In the genomic region with DNA sequence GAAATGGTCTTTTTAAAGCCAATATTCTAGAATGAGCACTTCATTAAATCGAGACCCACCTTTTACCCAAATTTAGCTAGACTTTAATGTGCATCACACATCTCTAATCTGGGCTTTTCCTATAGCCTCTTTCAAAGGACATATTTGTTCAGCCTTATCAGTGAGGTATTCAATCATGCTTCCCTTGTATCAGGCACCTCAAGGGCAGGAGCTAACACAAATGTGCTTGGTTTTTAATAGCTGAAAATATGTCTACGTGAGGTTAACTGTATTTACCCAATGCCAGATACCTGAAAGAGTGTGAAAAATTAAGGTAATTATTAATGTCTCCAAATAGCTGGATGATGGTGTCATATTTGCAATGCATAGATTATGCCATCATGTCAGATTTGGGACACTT, we compare ENCODE assay signal across 34 cellular contexts.
DNase-seq lines count a peak whose midpoint lies in the region; ATAC-seq, FAIRE-seq and TF ChIP-seq lines count a peak whose summit lies in the region.
"Had no signal": no experiment of that assay in that cellular context is flagged by ENCODE, and none has a peak within 500 bp of the region (broad histone marks: within the 10 kb centered on the region; RNA-seq: fewer than 3 reads in every experiment).

No MANE protein-coding gene starts in this region.

- TF ChIP-seq POLR2A in body of pancreas (IDR thresholded peaks at IDR 0.05): no peak

- H3K4me3 ChIP-seq in body of pancreas (no peak overlapping the region), pancreas (no peak overlapping the region)
- H3K4me3 ChIP-seq: A549; BLaER1; BLaER1 treated with 17β-estradiol and CSF1 and Interleukin-3, amounts not matched to agents 10 nM and 100 nM had no signal

- no peaks in the 10 kb centered on the region for H3K36me3 ChIP-seq in body of pancreas (replicated peaks in 1 of 2; ENCODE audit: insufficient read depth in 1 of 2, low read depth in 2 of 2)
- H3K36me3 ChIP-seq in pancreas: no peaks in the 10 kb centered on the region
- H3K36me3 ChIP-seq: BE2C; BLaER1; BLaER1 treated with 17β-estradiol and CSF1 and Interleukin-3, amounts not matched to agents 10 nM and 100 nM had no signal

- intact Hi-C loops in body of pancreas (cut with DNase I) (no loop called here), pancreas (cut with DNase I) (loop anchor here in 1 of 3 donors (10.0 kb wide), 1 partner anchor 111 kb away; no protein-coding TSS in a partner anchor)

- ATAC-seq in body of pancreas: peak; percentile 48
- peak in 3 of 4 donors; percentile 64 to 77 (median 74) for ATAC-seq in pancreas
- ATAC-seq in foreskin keratinocyte: no peak
- ATAC-seq in GM19452 (IDR thresholded peaks at IDR 0.05; ENCODE audit: unreplicated experiment): no peak
- ATAC-seq: A549; CD8-positive, alpha-beta T cell had no signal

- H3K4me1 ChIP-seq in body of pancreas (peaks cover 41% of the 10 kb centered on the region), pancreas (peaks cover 0 to 11% (median 8%) of the 10 kb centered on the region in 3 donors), foreskin keratinocyte (peaks cover 7% of the 10 kb centered on the region)
- H3K4me1 ChIP-seq: BE2C; BLaER1; BLaER1 treated with 17β-estradiol and CSF1 and Interleukin-3, amounts not matched to agents 10 nM and 100 nM; Caco-2 had no signal

- TF ChIP-seq CTCF in body of pancreas (IDR thresholded peaks at IDR 0.05) (no peak), pancreas (IDR thresholded peaks at IDR 0.05) (no peak), foreskin keratinocyte (conservative IDR thresholded peaks at IDR 0.05) (no peak)

- DNase-seq in NCI-H146 (lab: John Stamatoyannopoulos, UW) (peak; percentile 25), NCI-H146 treated with DMSO at 0.1 percent for 48 hours (lab: John Stamatoyannopoulos, UW; ENCODE audit: unreplicated experiment) (no peak), body of pancreas (no peak), pancreas (no peak), foreskin keratinocyte (no peak), HuH-7 (ENCODE audit: low spot score) (no peak)
- DNase-seq: 8988T; ACHN; AML-193; BE2C; C1 segment of cervical spinal cord; Caco-2; Calu3; CD4-positive, alpha-beta memory T cell; CD4-positive, alpha-beta T cell; CD4-positive, CD25-positive, alpha-beta regulatory T cell; CD8-positive, alpha-beta memory T cell; CD8-positive, alpha-beta T cell; COR-L47; DMS 273 treated with DMSO at 0.1 percent for 48 hours; DMS153; DMS53; DMS79; DMS79 treated with DMSO at 0.1 percent for 48 hours; DND-41; EL had no signal

- H3K9me3 ChIP-seq in body of pancreas (no peaks in the 10 kb centered on the region), pancreas (no peaks in the 10 kb centered on the region)
- H3K9me3 ChIP-seq: A549; BE2C; BLaER1; BLaER1 treated with 17β-estradiol and CSF1 and Interleukin-3, amounts not matched to agents 10 nM and 100 nM; Caco-2 had no signal

- peak; percentile 74 for FAIRE-seq in islet of Langerhans (lab: Jason Lieb, UNC)
- no peak for FAIRE-seq in pancreas (lab: Jason Lieb, UNC)
- FAIRE-seq: A549, D721Med had no signal

- 25 to 27% methylated on average over 2 of the region's 2 CpGs for WGBS in body of pancreas, 2 donors
- 16% methylated on average over 2 of the region's 2 CpGs for WGBS in pancreas, 2 donors

- H3K27me3 ChIP-seq in body of pancreas: no peaks in the 10 kb centered on the region
- H3K27me3 ChIP-seq in pancreas: no peaks in the 10 kb centered on the region
- peaks cover 5% of the 10 kb centered on the region for H3K27me3 ChIP-seq in foreskin keratinocyte
- H3K27me3 ChIP-seq: BLaER1; BLaER1 treated with 17β-estradiol and CSF1 and Interleukin-3, amounts not matched to agents 10 nM and 100 nM had no signal

- H3K27ac ChIP-seq in body of pancreas: no peak overlapping the region
- no peak overlapping the region for H3K27ac ChIP-seq in pancreas
- no peak overlapping the region for H3K27ac ChIP-seq in foreskin keratinocyte
- H3K27ac ChIP-seq: 22Rv1; A549; BLaER1; BLaER1 treated with 17β-estradiol and CSF1 and Interleukin-3, amounts not matched to agents 10 nM and 100 nM; C4-2B had no signal

Comparison
In these comparisons a context has a peak if more than half of its experiments do, and no peak if none do; other contexts are left out.
1. ATAC-seq: peak in body of pancreas (single experiment) and pancreas (3 of 4); none in foreskin keratinocyte (single experiment) and GM19452 (single experiment).